In the genomic region with DNA sequence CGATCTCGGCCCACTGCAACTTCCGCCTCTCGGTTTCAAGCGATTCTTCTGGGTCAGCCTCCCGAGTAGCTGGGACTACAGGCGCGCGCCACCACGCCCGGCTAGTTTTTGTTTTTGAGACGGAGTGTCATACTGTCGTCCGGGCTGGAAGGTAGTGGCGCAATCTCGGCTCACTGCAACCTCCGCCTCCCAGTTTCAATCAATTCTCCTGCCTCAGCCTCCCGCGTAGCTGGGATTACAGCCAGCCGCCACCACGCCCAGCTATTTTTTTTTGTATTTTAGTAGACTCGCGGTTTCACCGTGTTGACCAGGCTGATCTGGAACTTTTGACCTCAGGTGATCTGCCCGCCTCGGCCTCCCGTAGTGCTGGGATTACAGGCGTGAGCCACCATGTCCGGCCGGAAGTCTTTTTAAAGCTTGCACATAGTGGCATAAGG, we compare ENCODE assay signal across 8 cellular contexts. TPM values are rescaled to one million over a fixed set of nuclear protein-coding genes. Genes with fewer than 3 reads are reported as not detected.
DNase-seq lines count a peak whose midpoint lies in the region; ATAC-seq, FAIRE-seq and TF ChIP-seq lines count a peak whose summit lies in the region.

No MANE protein-coding gene starts in this region.

- no peaks in the 10 kb centered on the region for H4K20me1 ChIP-seq in GM12878 (ENCODE audit: control insufficient read depth, insufficient read depth)

- no peak for TF ChIP-seq RAD21 in GM12878 (IDR thresholded peaks at IDR 0.05; ENCODE audit: insufficient read depth, low read depth, low read length)

- no peak for FAIRE-seq in GM12878 (lab: Jason Lieb, UNC)

- H3K36me3 ChIP-seq in GM12878 (ENCODE audit: control insufficient read depth in 2 of 2, insufficient read depth in 2 of 2, low read length in 1 of 2) (peaks cover 0 to 11% of the 10 kb centered on the region in 2 experiments; a peak in 1 of 4 replicates), lower lobe of right lung (peaks cover 11% of the 10 kb centered on the region)

- peak overlapping the region; percentile 85 for H3K4me3 ChIP-seq in GM12878
- peak overlapping the region; percentile 86 for H3K4me3 ChIP-seq in lower lobe of right lung

- H3K27me3 ChIP-seq in GM12878 (replicated peaks in 1 of 2; ENCODE audit: control insufficient read depth in 2 of 2, insufficient read depth in 2 of 2, low read length in 1 of 2) (no peaks in the 10 kb centered on the region), lower lobe of right lung (ENCODE audit: low read depth) (no peaks in the 10 kb centered on the region)

- no peak for TF ChIP-seq POLR2A in GM12878 (IDR thresholded peaks at IDR 0.05; ENCODE audit: low read depth, low read length)
- TF ChIP-seq POLR2A in GM18505 (IDR thresholded peaks at IDR 0.05; ENCODE audit: borderline replicate concordance, extremely low read depth, insufficient read depth, insufficient read length) = no peak

- H3K9me3 ChIP-seq in GM12878 (replicated peaks; ENCODE audit: control insufficient read depth, insufficient read depth, low read length) = no peaks in the 10 kb centered on the region; the same call in 2 of the 3 replicates
- H3K9me3 ChIP-seq in lower lobe of right lung = no peaks in the 10 kb centered on the region

- peaks cover 80% of the 10 kb centered on the region for H3K4me1 Mint-ChIP-seq in activated naive CD4-positive, alpha-beta T cell treated with anti-CD3 and anti-CD28 coated beads, Interleukin-2, amount 50 U/mL, for 24 hours
- H3K4me1 Mint-ChIP-seq in type B pancreatic cell (ENCODE audit: unreplicated experiment) = peaks cover 55% of the 10 kb centered on the region

- peak overlapping the region; percentile 93 for H3K4me3 Mint-ChIP-seq in activated naive CD4-positive, alpha-beta T cell treated with anti-CD3 and anti-CD28 coated beads, Interleukin-2, amount 50 U/mL, for 24 hours
- H3K4me3 Mint-ChIP-seq in type B pancreatic cell = peak overlapping the region; percentile 95

- BruUV-seq in GM12878 (replicated peaks; lab: Mats Ljungman, UMichigan) = no TSS peak

- H3K36me3 Mint-ChIP-seq in activated naive CD4-positive, alpha-beta T cell treated with anti-CD3 and anti-CD28 coated beads, Interleukin-2, amount 50 U/mL, for 24 hours = peaks cover 20% of the 10 kb centered on the region
- H3K36me3 Mint-ChIP-seq in type B pancreatic cell = peaks cover 39% of the 10 kb centered on the region

- DNase-seq in activated naive CD4-positive, alpha-beta T cell treated with anti-CD3 and anti-CD28 coated beads, Interleukin-2, amount 50 U/mL, for 16 hours = no peak
- DNase-seq in GM12878 (ENCODE audit: low read depth, low spot score) (no peak), lower lobe of right lung (peak; percentile 49), type B pancreatic cell (ENCODE audit: extremely low spot score, unreplicated experiment) (no peak), Kasumi-1 (lab: John Stamatoyannopoulos, UW) (no peak)

- SMC1A ChIA-PET in GM12878 (lab: Charles Lee; ENCODE audit: uncharacterized antibody, unreplicated experiment) = interaction anchor here (1.1 to 1.6 kb wide), 2 partner anchors 13 to 134 kb away, joined by 4 read pairs; no protein-coding TSS in a partner anchor

- H3K4me1 ChIP-seq in GM12878 (ENCODE audit: control insufficient read depth, insufficient read depth, low read length) = peaks cover 14% of the 10 kb centered on the region
- peaks cover 56% of the 10 kb centered on the region for H3K4me1 ChIP-seq in lower lobe of right lung

- TF ChIP-seq CTCF in GM12878 (IDR thresholded peaks at IDR 0.05 in 2 of 3, conservative IDR thresholded peaks at IDR 0.05 in 1 of 3; ENCODE audit: control insufficient read depth in 2 of 3, extremely low read depth in 1 of 3, insufficient read depth in 1 of 3, low read depth in 3 of 3, low read length in 3 of 3) = no peak
- no peak for TF ChIP-seq CTCF in lower lobe of right lung (IDR thresholded peaks at IDR 0.05)
- no peak for TF ChIP-seq CTCF in type B pancreatic cell (conservative IDR thresholded peaks at IDR 0.05)

- H3K79me2 ChIP-seq in GM12878 (ENCODE audit: control insufficient read depth, insufficient read depth, low read length) = peaks cover 54% of the 10 kb centered on the region

- no peak overlapping the region for H2AFZ ChIP-seq in GM12878 (ENCODE audit: control insufficient read depth, low read depth, low read length)

- RAD21 ChIA-PET in GM12878 (lab: Charles Lee; ENCODE audit: unreplicated experiment) = interaction anchor here (0.9 to 1.1 kb wide), 2 partner anchors 150 to 342 kb away, joined by 3 read pairs; no protein-coding TSS in a partner anchor

- ATAC-seq in GM12878 = no peak
- no peak for ATAC-seq in lower lobe of right lung
- ATAC-seq in GM18505 (IDR thresholded peaks at IDR 0.05; ENCODE audit: unreplicated experiment) = no peak
- no peak for ATAC-seq in HG03280 (IDR thresholded peaks at IDR 0.05; ENCODE audit: unreplicated experiment)

- in situ Hi-C loops in GM12878 (cut with MboI) = loop anchor here (5.0 to 25.0 kb wide), 3 partner anchors 157 to 1652 kb away; a partner anchor contains a TSS

- no peak overlapping the region; the same call in 1 of the 2 replicates for H3K9ac ChIP-seq in GM12878 (ENCODE audit: control insufficient read depth, insufficient read depth, low read length)

- peak overlapping the region; percentile 32 for H3K27ac Mint-ChIP-seq in activated naive CD4-positive, alpha-beta T cell treated with anti-CD3 and anti-CD28 coated beads, Interleukin-2, amount 50 U/mL, for 24 hours
- H3K27ac Mint-ChIP-seq in type B pancreatic cell = peak overlapping the region; percentile 99

- peak overlapping the region; percentile 93 for H3K27ac ChIP-seq in GM12878 (ENCODE audit: control insufficient read depth, insufficient read depth)
- peak overlapping the region; percentile 96 for H3K27ac ChIP-seq in lower lobe of right lung

- H3K9me3 Mint-ChIP-seq in activated naive CD4-positive, alpha-beta T cell treated with anti-CD3 and anti-CD28 coated beads, Interleukin-2, amount 50 U/mL, for 24 hours = no peaks in the 10 kb centered on the region
- peaks cover 5% of the 10 kb centered on the region for H3K9me3 Mint-ChIP-seq in type B pancreatic cell

- intact Hi-C loops in GM12878 (cut with micrococcal nuclease; ENCODE audit: unreplicated experiment) = loop anchor here (5.0 kb wide), 3 partner anchors 37 to 503 kb away; a partner anchor contains a TSS
- intact Hi-C loops in lower lobe of right lung (cut with DNase I) = no loop called here

- CTCF ChIA-PET in GM12878 (lab: Yijun Ruan, JAX) = interaction anchor here (0.6 to 1.0 kb wide), 3 partner anchors 104 to 342 kb away, joined by 3 to 4 read pairs (median 4); no protein-coding TSS in a partner anchor

- 93% methylated on average over 26 of the region's 30 CpGs for WGBS in GM12878 (ENCODE audit: insufficient coverage, insufficient replicate concordance, low lambda C conversion rate, missing lambda C conversion rate)

- peak overlapping the region; percentile 23 for H3K4me2 ChIP-seq in GM12878 (ENCODE audit: control insufficient read depth, insufficient read depth)

- no peaks in the 10 kb centered on the region for H3K27me3 Mint-ChIP-seq in activated naive CD4-positive, alpha-beta T cell treated with anti-CD3 and anti-CD28 coated beads, Interleukin-2, amount 50 U/mL, for 24 hours
- H3K27me3 Mint-ChIP-seq in type B pancreatic cell = no peaks in the 10 kb centered on the region

- POLR2A ChIA-PET in GM12878 (lab: Charles Lee) = interaction anchor here (0.8 to 1.1 kb wide), 2 partner anchors 148 to 150 kb away, joined by 3 read pairs; no protein-coding TSS in a partner anchor

- TF ChIP-seq EP300 in GM12878 (IDR thresholded peaks at IDR 0.05; ENCODE audit: borderline replicate concordance in 1 of 2, control insufficient read depth in 1 of 2, low read depth in 2 of 2, low read length in 2 of 2) = no peak

TF ChIP-seq in GM12878, 131 proteins besides CTCF, POLR2A, EP300 and RAD21 (continues in another document):
- no peak for TF ChIP-seq ETV6 (conservative IDR thresholded peaks at IDR 0.05 in 1 of 2, IDR thresholded peaks at IDR 0.05 in 1 of 2; ENCODE audit: borderline replicate concordance in 1 of 2, low read depth in 1 of 2)

RNA-seq across cellular contexts. Expression of a gene that starts 1.2 kb away (rescaled TPM):
- total RNA-seq in GM12878 (2013; cell fraction: nucleolus; rRNA removed) = 63.3 and 78.4 TPM in 2 replicates
- 27.1 and 30.6 TPM in 2 replicates for total RNA-seq in GM12878 (2014; rRNA removed)
- 47.1 and 49.2 TPM in 2 replicates for total RNA-seq in GM12878 (2014; rRNA removed; fragmentation: Illumina TruSeq; extraction: Trizol)
- total RNA-seq in GM12878 (2021) = 21.1 and 21.7 TPM in 2 replicates
- 8.7 TPM for polyA plus RNA-seq in GM12878 (2011; ENCODE audit: low read depth)
- 25.0 and 48.2 TPM in 2 replicates for polyA plus RNA-seq in GM12878 (2011; rRNA removed)
- 6.8 and 7.5 TPM in 2 replicates for polyA plus RNA-seq in GM12878 (2011; cell fraction: cytosol; rRNA removed)
- 16.7 and 31.1 TPM in 2 replicates for polyA plus RNA-seq in GM12878 (2011; cell fraction: nucleus; rRNA removed)
- 15.6 and 17.3 TPM in 2 replicates for polyA plus RNA-seq in GM12878 (2012)
- 38.7 and 53.9 TPM in 2 replicates for polyA plus RNA-seq in GM12878 (2014; fragmentation: Illumina TruSeq; extraction: Trizol)
- 1 to 10 TPM; 6.5 to 7.2 TPM for polyA plus RNA-seq in GM12878 (2014; fragmentation: Nextera tagmentation; extraction: Ambion mirVana)
- 19.8 and 22.5 TPM in 2 replicates for polyA plus RNA-seq in GM12878 (2014; rRNA removed)
- 10 to 100 TPM; 16.4 to 23.3 TPM for polyA plus RNA-seq in GM12878 (2016; fragmentation: Nextera tagmentation; extraction: Ambion mirVana)
- polyA minus RNA-seq in GM12878 (2011; rRNA and poly(A)+ RNA removed) = 11.3 and 13.8 TPM in 2 replicates
- 7.2 and 15.9 TPM in 2 replicates for polyA minus RNA-seq in GM12878 (2011; cell fraction: cytosol; rRNA and poly(A)+ RNA removed)
- polyA minus RNA-seq in GM12878 (2011; cell fraction: nucleus; rRNA and poly(A)+ RNA removed) = 17.5 and 24.8 TPM in 2 replicates
- total RNA-seq in lower lobe of right lung = 30.3 TPM
- total RNA-seq in type B pancreatic cell (ENCODE audit: low replicate concordance) = 33.9 and 40.3 TPM in 2 replicates
